In genomic region chr19:11766597-11767591, GRCh38 we compare ENCODE assay signal across 1 cellular context.
TF ChIP-seq lines count a peak whose summit lies in the region.

Gene ZNF441 (plus strand): TSS chr19:11767000. CDS start chr19:11767194, 194 bp downstream.

TF ChIP-seq in WTC11, 78 proteins besides CTCF, POLR2A, EP300 and RAD21 (continued from another document and continues in another):
- no peak for TF ChIP-seq AFF4 (CRISPR knock-in tag; IDR thresholded peaks at IDR 0.05; ENCODE audit: borderline replicate concordance)
- 0 out of 2 replicates have a peak, but pooled peaks have one; percentile 70 for TF ChIP-seq ZNF219 (CRISPR knock-in tag; IDR thresholded peaks at IDR 0.05; ENCODE audit: borderline replicate concordance)
- no peak for TF ChIP-seq ZNF416 (CRISPR knock-in tag; IDR thresholded peaks at IDR 0.05)
- peak; percentile 84 for TF ChIP-seq ARID4B (CRISPR knock-in tag; IDR thresholded peaks at IDR 0.05; ENCODE audit: borderline replicate concordance)
- TF ChIP-seq ZNF396 (CRISPR knock-in tag; IDR thresholded peaks at IDR 0.05; ENCODE audit: borderline replicate concordance): no peak
- no peak for TF ChIP-seq AR (CRISPR knock-in tag; IDR thresholded peaks at IDR 0.05)
- no peak for TF ChIP-seq MLX (CRISPR knock-in tag; IDR thresholded peaks at IDR 0.05)
- no peak for TF ChIP-seq E2F4 (CRISPR knock-in tag; IDR thresholded peaks at IDR 0.05; ENCODE audit: borderline replicate concordance, low read depth)
- no peak for TF ChIP-seq MXD4 (CRISPR knock-in tag; IDR thresholded peaks at IDR 0.05; ENCODE audit: borderline replicate concordance)
- TF ChIP-seq ZBTB43 (CRISPR knock-in tag; IDR thresholded peaks at IDR 0.05): no peak
- TF ChIP-seq PRRX2 (CRISPR knock-in tag; IDR thresholded peaks at IDR 0.05): no peak
- TF ChIP-seq ATF2 (CRISPR knock-in tag; IDR thresholded peaks at IDR 0.05; ENCODE audit: borderline replicate concordance, low read depth): no peak
- TF ChIP-seq ATF6 (CRISPR knock-in tag; IDR thresholded peaks at IDR 0.05): no peak
- no peak for TF ChIP-seq ZNF512 (CRISPR knock-in tag; IDR thresholded peaks at IDR 0.05; ENCODE audit: borderline replicate concordance)
- no peak for TF ChIP-seq ZNF281 (CRISPR knock-in tag; IDR thresholded peaks at IDR 0.05)
- TF ChIP-seq SMAD3 (CRISPR knock-in tag; IDR thresholded peaks at IDR 0.05; ENCODE audit: borderline replicate concordance): no peak
- no peak for TF ChIP-seq FOXP4 (CRISPR knock-in tag; IDR thresholded peaks at IDR 0.05)
